Comparison of ENCODE assay signal across 16 cellular contexts in the genomic region with DNA sequence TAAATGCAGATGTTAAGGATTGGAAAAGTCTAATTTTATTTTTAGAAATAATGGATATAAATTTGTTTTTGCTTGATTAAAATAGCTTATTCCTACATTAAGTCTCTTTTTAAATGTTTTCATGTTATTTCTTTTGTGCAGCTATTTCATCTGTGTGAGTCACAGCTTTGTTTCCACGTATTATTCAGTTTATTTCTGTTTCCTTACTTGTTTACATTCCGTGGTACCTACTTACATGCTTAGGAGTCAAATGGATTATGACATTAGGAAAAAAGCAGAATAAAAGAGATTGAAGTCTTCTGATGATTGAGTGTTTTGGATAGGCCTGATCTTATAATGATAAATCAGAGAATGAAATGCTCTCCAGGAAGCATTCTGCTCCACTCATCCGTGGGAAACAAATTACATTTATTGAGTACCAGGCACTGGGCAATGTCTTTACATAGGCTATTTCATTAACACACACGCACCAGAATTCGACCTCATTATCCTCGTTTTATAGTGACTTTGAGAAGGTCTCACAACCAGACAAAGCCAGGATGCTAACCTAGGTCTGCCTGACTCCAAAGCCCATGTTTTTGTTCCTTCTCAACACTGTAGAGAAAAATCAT. TPM values are rescaled to one million over a fixed set of nuclear protein-coding genes. Genes with fewer than 3 reads are reported as not detected.
A peak's percentile ranks its signal among the peaks of the same experiment; 100 is the strongest.
DNase-seq lines count a peak whose midpoint lies in the region; ATAC-seq, FAIRE-seq and TF ChIP-seq lines count a peak whose summit lies in the region.
"Had no signal": no experiment of that assay in that cellular context is flagged by ENCODE, and none has a peak within 500 bp of the region (broad histone marks: within the 10 kb centered on the region; RNA-seq: fewer than 3 reads in every experiment).

No MANE protein-coding gene starts in this region.

- peaks cover 7% of the 10 kb centered on the region for H3K36me3 Mint-ChIP-seq in activated CD4-positive, alpha-beta T cell treated with anti-CD3 and anti-CD28 coated beads for 36 hours (ENCODE audit: low read depth)

- H3K36me3 ChIP-seq in thoracic aorta: peaks cover 18% of the 10 kb centered on the region

- peaks cover 13% of the 10 kb centered on the region for H3K4me1 Mint-ChIP-seq in activated CD4-positive, alpha-beta T cell treated with anti-CD3 and anti-CD28 coated beads for 36 hours
- H3K4me1 Mint-ChIP-seq: brain, naive B cell had no signal

- no peak for TF ChIP-seq CTCF in thoracic aorta (IDR thresholded peaks at IDR 0.05)

- peak overlapping the region; percentile 6 to 47 for H3K27ac ChIP-seq in thoracic aorta

- no peak for ATAC-seq in activated CD4-positive, alpha-beta T cell treated with anti-CD3 and anti-CD28 coated beads for 36 hours
- no peak for ATAC-seq in thoracic aorta (ENCODE audit: insufficient number of reproducible peaks, low FRiP score, low read depth)
- no peak for ATAC-seq in HG03520 (IDR thresholded peaks at IDR 0.05; ENCODE audit: unreplicated experiment)
- ATAC-seq: activated CD8-positive, alpha-beta memory T cell treated with anti-CD3 and anti-CD28 coated beads, Interleukin-2, amount 10 ng/mL, durations not matched to agents 7 days and 5 days; stimulated activated effector memory CD8-positive, alpha-beta T cell treated with anti-CD3 and anti-CD28 coated beads, Interleukin-12 subunit alpha, Interleukin-12 subunit beta, amount 100 ng/mL, for 72 hours had no signal

- no peaks in the 10 kb centered on the region for H3K27me3 Mint-ChIP-seq in activated CD4-positive, alpha-beta T cell treated with anti-CD3 and anti-CD28 coated beads for 36 hours
- H3K27me3 Mint-ChIP-seq: activated CD8-positive, alpha-beta memory T cell treated with anti-CD3 and anti-CD28 coated beads, Interleukin-2, amount 10 ng/mL, durations not matched to agents 7 days and 5 days; naive B cell had no signal

- no peaks in the 10 kb centered on the region for H3K9me3 ChIP-seq in thoracic aorta

- H3K4me3 ChIP-seq in thoracic aorta: no peak overlapping the region

- peak overlapping the region; percentile 45 for H3K27ac Mint-ChIP-seq in activated CD4-positive, alpha-beta T cell treated with anti-CD3 and anti-CD28 coated beads for 36 hours
- H3K27ac Mint-ChIP-seq: activated CD8-positive, alpha-beta memory T cell treated with anti-CD3 and anti-CD28 coated beads, Interleukin-2, amount 10 ng/mL, durations not matched to agents 7 days and 5 days; endodermal cell had no signal

- no peaks in the 10 kb centered on the region for H3K27me3 ChIP-seq in thoracic aorta (replicated peaks; ENCODE audit: insufficient read depth)

- intact Hi-C loops in activated CD4-positive, alpha-beta T cell treated with anti-CD3 and anti-CD28 coated beads for 36 hours (cut with DNase I, micrococcal nuclease): no loop called here

- peaks cover 19 to 41% of the 10 kb centered on the region in 2 donors for H3K4me1 ChIP-seq in thoracic aorta (ENCODE audit: control insufficient read depth in 1 of 2, low read depth in 2 of 2)

- no peak for DNase-seq in activated CD4-positive, alpha-beta T cell treated with anti-CD3 and anti-CD28 coated beads for 36 hours
- no peak for DNase-seq in activated CD4-positive, alpha-beta T cell treated with anti-CD3 and anti-CD28 coated beads, Interleukin-2, amount 50 U/mL, for 48 hours
- DNase-seq in amniotic epithelial cell (ENCODE audit: low read depth) (peak; percentile 70), iris pigment epithelial cell (ENCODE audit: low read depth) (peak; percentile 85), thoracic aorta (ENCODE audit: low spot score) (no peak), frontal cortex (ENCODE audit: low spot score in 2 of 2) (no peak), T-helper 2 cell (no peak)
- DNase-seq: activated CD8-positive, alpha-beta memory T cell treated with anti-CD3 and anti-CD28 coated beads, Interleukin-2, amount 10 ng/mL, durations not matched to agents 7 days and 5 days; endodermal cell; head of caudate nucleus; kidney glomerular epithelial cell; naive B cell had no signal

- CTCF ChIA-PET in activated CD4-positive, alpha-beta T cell treated with anti-CD3 and anti-CD28 coated beads for 36 hours (lab: Charles Lee): interaction anchor here (0.7 to 4.7 kb wide), 8 partner anchors 8 to 144 kb away, joined by 3 to 26 read pairs (median 4); no protein-coding TSS in a partner anchor

- POLR2A ChIA-PET in activated CD4-positive, alpha-beta T cell treated with anti-CD3 and anti-CD28 coated beads for 36 hours (lab: Charles Lee): interaction anchor here (1.5 kb wide), 1 partner anchor 9 kb away, joined by 5 read pairs; no protein-coding TSS in a partner anchor

- H3K4me3 Mint-ChIP-seq in activated CD4-positive, alpha-beta T cell treated with anti-CD3 and anti-CD28 coated beads for 36 hours: no peak overlapping the region
- H3K4me3 Mint-ChIP-seq: activated CD8-positive, alpha-beta memory T cell treated with anti-CD3 and anti-CD28 coated beads, Interleukin-2, amount 10 ng/mL, durations not matched to agents 7 days and 5 days; brain; endodermal cell; naive B cell; stimulated activated effector memory CD8-positive, alpha-beta T cell treated with anti-CD3 and anti-CD28 coated beads, Interleukin-12 subunit alpha, Interleukin-12 subunit beta, amount 100 ng/mL, for 72 hours had no signal

- no peak for FAIRE-seq in frontal cortex (lab: Jason Lieb, UNC)
- FAIRE-seq: GM18507 had no signal

- no peaks in the 10 kb centered on the region for H3K9me3 Mint-ChIP-seq in activated CD4-positive, alpha-beta T cell treated with anti-CD3 and anti-CD28 coated beads for 36 hours (ENCODE audit: low read depth)
- H3K9me3 Mint-ChIP-seq: endodermal cell; naive B cell; stimulated activated effector memory CD8-positive, alpha-beta T cell treated with anti-CD3 and anti-CD28 coated beads, Interleukin-12 subunit alpha, Interleukin-12 subunit beta, amount 100 ng/mL, for 72 hours had no signal

RNA-seq across cellular contexts. Expression of gene RASA2, which starts 38.1 kb away (rescaled TPM):
- total RNA-seq in activated CD4-positive, alpha-beta T cell treated with anti-CD3 and anti-CD28 coated beads for 36 hours: 10 to 100 TPM; 30.8 to 32.0 TPM
- total RNA-seq in thoracic aorta: 10 to 100 TPM; 15.4 to 23.1 TPM
- total RNA-seq in frontal cortex: 35.9 TPM

Comparison
In these comparisons a context has a peak if more than half of its experiments do, and no peak if none do; other contexts are left out.
1. DNase-seq: peak in amniotic epithelial cell (single experiment) and iris pigment epithelial cell (single experiment); none in activated CD4-positive, alpha-beta T cell treated with anti-CD3 and anti-CD28 coated beads for 36 hours (single experiment), activated CD4-positive, alpha-beta T cell treated with anti-CD3 and anti-CD28 coated beads, Interleukin-2, amount 50 U/mL, for 48 hours (0 of 2), thoracic aorta (single experiment), frontal cortex (0 of 2) and T-helper 2 cell (0 of 5).